ENCODE assay signal across 1 cellular context in the genomic region with DNA sequence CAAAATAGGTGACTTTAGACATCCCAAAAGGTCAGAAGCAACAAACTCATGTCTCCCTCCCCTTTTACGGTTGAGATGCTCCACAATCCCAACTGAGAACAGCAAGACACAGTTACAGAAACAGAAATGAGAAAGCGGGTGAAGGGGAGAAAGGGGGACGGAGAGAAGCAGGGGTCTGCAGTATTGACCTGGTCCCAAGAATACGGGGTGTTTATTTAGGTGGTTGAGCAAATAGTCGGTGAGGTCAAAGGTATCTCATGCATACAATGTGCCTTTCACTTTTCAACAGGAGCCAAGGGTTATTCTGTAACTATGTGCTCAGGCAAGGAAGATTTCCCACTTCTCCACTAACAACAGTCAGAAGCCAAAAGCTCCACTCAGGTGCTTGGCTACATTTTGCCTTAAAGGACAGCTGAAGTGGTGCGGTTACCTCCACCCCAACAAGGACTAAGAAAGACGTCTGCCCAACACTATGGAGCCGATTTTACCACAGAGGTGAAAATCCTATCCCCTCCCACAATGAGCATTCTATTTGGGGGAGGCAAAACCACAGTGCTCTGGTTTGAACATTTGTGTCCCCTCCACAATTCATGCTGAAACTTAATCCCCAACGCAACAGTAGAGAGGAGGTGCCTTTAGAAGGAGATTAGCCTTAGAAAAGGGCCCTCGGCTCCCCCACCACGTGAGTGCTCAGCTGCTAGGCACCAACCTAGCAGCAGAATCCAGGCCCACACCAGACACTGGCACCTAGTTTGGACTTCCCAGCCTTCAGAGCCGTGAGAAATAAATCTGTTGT.
TF ChIP-seq lines count a peak whose summit lies in the region.

No MANE protein-coding gene starts in this region.

TF ChIP-seq in HepG2, 621 proteins besides CTCF, POLR2A, EP300 and RAD21 (continued from another document and continues in another):
- TF ChIP-seq, protein P1, sequence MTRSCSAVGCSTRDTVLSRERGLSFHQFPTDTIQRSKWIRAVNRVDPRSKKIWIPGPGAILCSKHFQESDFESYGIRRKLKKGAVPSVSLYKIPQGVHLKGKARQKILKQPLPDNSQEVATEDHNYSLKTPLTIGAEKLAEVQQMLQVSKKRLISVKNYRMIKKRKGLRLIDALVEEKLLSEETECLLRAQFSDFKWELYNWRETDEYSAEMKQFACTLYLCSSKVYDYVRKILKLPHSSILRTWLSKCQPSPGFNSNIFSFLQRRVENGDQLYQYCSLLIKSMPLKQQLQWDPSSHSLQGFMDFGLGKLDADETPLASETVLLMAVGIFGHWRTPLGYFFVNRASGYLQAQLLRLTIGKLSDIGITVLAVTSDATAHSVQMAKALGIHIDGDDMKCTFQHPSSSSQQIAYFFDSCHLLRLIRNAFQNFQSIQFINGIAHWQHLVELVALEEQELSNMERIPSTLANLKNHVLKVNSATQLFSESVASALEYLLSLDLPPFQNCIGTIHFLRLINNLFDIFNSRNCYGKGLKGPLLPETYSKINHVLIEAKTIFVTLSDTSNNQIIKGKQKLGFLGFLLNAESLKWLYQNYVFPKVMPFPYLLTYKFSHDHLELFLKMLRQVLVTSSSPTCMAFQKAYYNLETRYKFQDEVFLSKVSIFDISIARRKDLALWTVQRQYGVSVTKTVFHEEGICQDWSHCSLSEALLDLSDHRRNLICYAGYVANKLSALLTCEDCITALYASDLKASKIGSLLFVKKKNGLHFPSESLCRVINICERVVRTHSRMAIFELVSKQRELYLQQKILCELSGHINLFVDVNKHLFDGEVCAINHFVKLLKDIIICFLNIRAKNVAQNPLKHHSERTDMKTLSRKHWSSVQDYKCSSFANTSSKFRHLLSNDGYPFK (CRISPR knock-in tag; IDR thresholded peaks at IDR 0.05; ENCODE audit: borderline replicate concordance): no peak
- no peak for TF ChIP-seq RBAK (CRISPR knock-in tag; IDR thresholded peaks at IDR 0.05)
- TF ChIP-seq PLSCR1 (CRISPR knock-in tag; IDR thresholded peaks at IDR 0.05; ENCODE audit: borderline replicate concordance): no peak
- TF ChIP-seq NBN (conservative IDR thresholded peaks at IDR 0.05): no peak
- peak; percentile 86 for TF ChIP-seq SOX5 (CRISPR knock-in tag; IDR thresholded peaks at IDR 0.05; ENCODE audit: borderline replicate concordance)
- no peak for TF ChIP-seq JUN (CRISPR knock-in tag; IDR thresholded peaks at IDR 0.05)
- TF ChIP-seq AKAP8 (CRISPR knock-in tag; IDR thresholded peaks at IDR 0.05): no peak
- no peak for TF ChIP-seq ZZZ3 (CRISPR knock-in tag; IDR thresholded peaks at IDR 0.05; ENCODE audit: borderline replicate concordance)
- TF ChIP-seq, protein P2, sequence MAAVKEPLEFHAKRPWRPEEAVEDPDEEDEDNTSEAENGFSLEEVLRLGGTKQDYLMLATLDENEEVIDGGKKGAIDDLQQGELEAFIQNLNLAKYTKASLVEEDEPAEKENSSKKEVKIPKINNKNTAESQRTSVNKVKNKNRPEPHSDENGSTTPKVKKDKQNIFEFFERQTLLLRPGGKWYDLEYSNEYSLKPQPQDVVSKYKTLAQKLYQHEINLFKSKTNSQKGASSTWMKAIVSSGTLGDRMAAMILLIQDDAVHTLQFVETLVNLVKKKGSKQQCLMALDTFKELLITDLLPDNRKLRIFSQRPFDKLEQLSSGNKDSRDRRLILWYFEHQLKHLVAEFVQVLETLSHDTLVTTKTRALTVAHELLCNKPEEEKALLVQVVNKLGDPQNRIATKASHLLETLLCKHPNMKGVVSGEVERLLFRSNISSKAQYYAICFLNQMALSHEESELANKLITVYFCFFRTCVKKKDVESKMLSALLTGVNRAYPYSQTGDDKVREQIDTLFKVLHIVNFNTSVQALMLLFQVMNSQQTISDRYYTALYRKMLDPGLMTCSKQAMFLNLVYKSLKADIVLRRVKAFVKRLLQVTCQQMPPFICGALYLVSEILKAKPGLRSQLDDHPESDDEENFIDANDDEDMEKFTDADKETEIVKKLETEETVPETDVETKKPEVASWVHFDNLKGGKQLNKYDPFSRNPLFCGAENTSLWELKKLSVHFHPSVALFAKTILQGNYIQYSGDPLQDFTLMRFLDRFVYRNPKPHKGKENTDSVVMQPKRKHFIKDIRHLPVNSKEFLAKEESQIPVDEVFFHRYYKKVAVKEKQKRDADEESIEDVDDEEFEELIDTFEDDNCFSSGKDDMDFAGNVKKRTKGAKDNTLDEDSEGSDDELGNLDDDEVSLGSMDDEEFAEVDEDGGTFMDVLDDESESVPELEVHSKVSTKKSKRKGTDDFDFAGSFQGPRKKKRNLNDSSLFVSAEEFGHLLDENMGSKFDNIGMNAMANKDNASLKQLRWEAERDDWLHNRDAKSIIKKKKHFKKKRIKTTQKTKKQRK (IDR thresholded peaks at IDR 0.05; ENCODE audit: low read length): no peak
- 0 out of 2 replicates have a peak, but pooled peaks have one; percentile 68 for TF ChIP-seq NFKBIZ (CRISPR knock-in tag; IDR thresholded peaks at IDR 0.05)
- TF ChIP-seq EHMT2 (IDR thresholded peaks at IDR 0.05; ENCODE audit: borderline replicate concordance, low read depth, low read length): no peak
- TF ChIP-seq PHF8 (CRISPR knock-in tag; IDR thresholded peaks at IDR 0.05): peak; percentile 33; the same call in 1 of the 2 replicates
- TF ChIP-seq XBP1 (CRISPR knock-in tag; IDR thresholded peaks at IDR 0.05): no peak
- TF ChIP-seq, protein P3, sequence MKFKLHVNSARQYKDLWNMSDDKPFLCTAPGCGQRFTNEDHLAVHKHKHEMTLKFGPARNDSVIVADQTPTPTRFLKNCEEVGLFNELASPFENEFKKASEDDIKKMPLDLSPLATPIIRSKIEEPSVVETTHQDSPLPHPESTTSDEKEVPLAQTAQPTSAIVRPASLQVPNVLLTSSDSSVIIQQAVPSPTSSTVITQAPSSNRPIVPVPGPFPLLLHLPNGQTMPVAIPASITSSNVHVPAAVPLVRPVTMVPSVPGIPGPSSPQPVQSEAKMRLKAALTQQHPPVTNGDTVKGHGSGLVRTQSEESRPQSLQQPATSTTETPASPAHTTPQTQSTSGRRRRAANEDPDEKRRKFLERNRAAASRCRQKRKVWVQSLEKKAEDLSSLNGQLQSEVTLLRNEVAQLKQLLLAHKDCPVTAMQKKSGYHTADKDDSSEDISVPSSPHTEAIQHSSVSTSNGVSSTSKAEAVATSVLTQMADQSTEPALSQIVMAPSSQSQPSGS (CRISPR knock-in tag; IDR thresholded peaks at IDR 0.05): peak; percentile 75
- TF ChIP-seq POLR2AphosphoS2 (IDR thresholded peaks at IDR 0.05; ENCODE audit: low read depth, low read length): no peak
- no peak for TF ChIP-seq PAX8 (CRISPR knock-in tag; IDR thresholded peaks at IDR 0.05; ENCODE audit: borderline replicate concordance)
- no peak for TF ChIP-seq ZSCAN31 (CRISPR knock-in tag; IDR thresholded peaks at IDR 0.05; ENCODE audit: low read depth)
- TF ChIP-seq ZSCAN21 (CRISPR knock-in tag; IDR thresholded peaks at IDR 0.05; ENCODE audit: borderline replicate concordance): 0 out of 2 replicates have a peak, but pooled peaks have one; percentile 50
- peak; percentile 76 for TF ChIP-seq NAIF1 (CRISPR knock-in tag; IDR thresholded peaks at IDR 0.05; ENCODE audit: borderline replicate concordance)
- TF ChIP-seq ZNF484 (CRISPR knock-in tag; IDR thresholded peaks at IDR 0.05; ENCODE audit: borderline replicate concordance, low read depth): no peak
- peak; percentile 75 for TF ChIP-seq ELF3 (CRISPR knock-in tag; IDR thresholded peaks at IDR 0.05)
- peak; percentile 40; the same call in 1 of the 2 replicates for TF ChIP-seq TOE1 (CRISPR knock-in tag; IDR thresholded peaks at IDR 0.05)
- TF ChIP-seq MYNN (CRISPR knock-in tag; IDR thresholded peaks at IDR 0.05; ENCODE audit: low read depth): no peak
- TF ChIP-seq CHD4 (IDR thresholded peaks at IDR 0.05; ENCODE audit: borderline replicate concordance, low read length): peak; percentile 89; the same call in 1 of the 2 replicates
- no peak for TF ChIP-seq ZNF790 (CRISPR knock-in tag; IDR thresholded peaks at IDR 0.05; ENCODE audit: borderline replicate concordance)
- TF ChIP-seq PBX3 (CRISPR knock-in tag; IDR thresholded peaks at IDR 0.05; ENCODE audit: borderline replicate concordance): 0 out of 2 replicates have a peak, but pooled peaks have one; percentile 36
- TF ChIP-seq KDM5B (CRISPR knock-in tag; IDR thresholded peaks at IDR 0.05; ENCODE audit: borderline replicate concordance): no peak
- no peak for TF ChIP-seq LRRFIP1 (CRISPR knock-in tag; conservative IDR thresholded peaks at IDR 0.05)
- TF ChIP-seq ELF4 (CRISPR knock-in tag; IDR thresholded peaks at IDR 0.05; ENCODE audit: borderline replicate concordance): no peak
- no peak for TF ChIP-seq ZNF761 (CRISPR knock-in tag; conservative IDR thresholded peaks at IDR 0.05)
- TF ChIP-seq UBTF (CRISPR knock-in tag; IDR thresholded peaks at IDR 0.05): no peak
- no peak for TF ChIP-seq ZNF598 (CRISPR knock-in tag; IDR thresholded peaks at IDR 0.05; ENCODE audit: borderline replicate concordance)
- no peak for TF ChIP-seq ZNF180 (CRISPR knock-in tag; IDR thresholded peaks at IDR 0.05; ENCODE audit: borderline replicate concordance, low read depth)
- TF ChIP-seq ZFP37 (CRISPR knock-in tag; IDR thresholded peaks at IDR 0.05; ENCODE audit: borderline replicate concordance): 0 out of 2 replicates have a peak, but pooled peaks have one; percentile 39
- no peak for TF ChIP-seq ZNF296 (CRISPR knock-in tag; conservative IDR thresholded peaks at IDR 0.05)
- TF ChIP-seq ZBTB42 (CRISPR knock-in tag; IDR thresholded peaks at IDR 0.05): no peak
- no peak for TF ChIP-seq ZNF619 (CRISPR knock-in tag; IDR thresholded peaks at IDR 0.05)
- TF ChIP-seq HOXA9 (CRISPR knock-in tag; IDR thresholded peaks at IDR 0.05; ENCODE audit: borderline replicate concordance): no peak
- peak in 1 of 2 experiments; percentile 62; a peak in 2 of 4 replicates for TF ChIP-seq REST (IDR thresholded peaks at IDR 0.05; ENCODE audit: borderline replicate concordance in 1 of 2, low read depth in 1 of 2, low read length in 2 of 2)
